ENCODE assay signal across 1 cellular context in the genomic region with DNA sequence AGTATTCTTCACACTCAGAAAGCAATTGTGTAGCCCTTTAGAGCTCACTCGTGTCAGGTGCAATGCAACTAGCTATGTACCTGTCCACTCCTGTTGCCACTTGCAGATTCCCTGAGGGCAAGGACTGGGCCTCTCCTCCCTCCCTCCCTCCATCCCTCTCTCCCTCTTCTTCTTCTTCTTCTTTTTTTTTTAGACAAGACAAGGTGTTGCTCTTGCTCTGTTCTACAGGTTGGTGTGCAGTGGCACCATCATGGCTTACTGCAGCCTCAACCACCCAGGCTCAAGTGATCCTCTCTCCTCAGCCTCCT.
TF ChIP-seq lines count a peak whose summit lies in the region.

No MANE protein-coding gene starts in this region.

TF ChIP-seq in H1, 55 proteins besides CTCF, POLR2A, EP300 and RAD21 (continued from another document):
- no peak for TF ChIP-seq CHD1 (IDR thresholded peaks at IDR 0.05; ENCODE audit: low read depth, low read length)
- no peak for TF ChIP-seq GTF2F1 (IDR thresholded peaks at IDR 0.05; ENCODE audit: borderline replicate concordance, low read depth, low read length)
